In the genomic region with DNA sequence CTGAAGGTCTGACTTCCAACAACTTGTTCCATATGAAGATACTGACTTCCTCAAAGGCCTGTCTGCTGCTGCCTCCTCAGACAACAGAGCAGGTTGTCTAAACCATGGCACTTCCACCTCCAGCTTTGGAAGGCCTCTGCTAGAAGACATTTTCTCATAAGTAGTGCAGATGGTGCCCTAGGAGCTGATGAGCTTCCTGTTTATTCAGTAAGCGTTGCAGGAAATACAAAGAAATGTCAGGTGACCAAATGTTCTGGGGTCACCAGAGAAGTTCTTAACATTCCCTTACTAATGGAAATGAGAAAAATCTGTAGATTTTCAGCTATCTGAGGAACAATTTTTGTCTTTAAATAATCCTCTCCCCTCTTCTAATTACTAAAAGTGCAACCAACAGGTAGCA, we compare ENCODE assay signal across 17 cellular contexts. TPM values are rescaled to one million over a fixed set of nuclear protein-coding genes. Genes with fewer than 3 reads are reported as not detected.
DNase-seq lines count a peak whose midpoint lies in the region; ATAC-seq, FAIRE-seq and TF ChIP-seq lines count a peak whose summit lies in the region.
"Had no signal": no experiment of that assay in that cellular context is flagged by ENCODE, and none has a peak within 500 bp of the region (broad histone marks: within the 10 kb centered on the region; RNA-seq: fewer than 3 reads in every experiment).

No MANE protein-coding gene starts in this region.

- FAIRE-seq in H1 (lab: Jason Lieb, UNC) = no peak
- FAIRE-seq: kidney had no signal

- TF ChIP-seq RAD21 in H1 (IDR thresholded peaks at IDR 0.05 in 1 of 2, conservative IDR thresholded peaks at IDR 0.05 in 1 of 2; ENCODE audit: low read depth in 2 of 2, low read length in 2 of 2) = no peak

- peaks cover 7% of the 10 kb centered on the region for H3K79me1 ChIP-seq in H1 (ENCODE audit: low read depth, low read length)

- H3K36me3 ChIP-seq in SK-N-MC (ENCODE audit: insufficient read depth, low read length) (no peaks in the 10 kb centered on the region), H1 (ENCODE audit: control insufficient read depth in 2 of 4, insufficient read depth in 4 of 4, low read length in 3 of 4) (peaks cover 0 to 29% (median 2%) of the 10 kb centered on the region in 4 experiments; a peak in 2 of 8 replicates), hepatocyte (replicated peaks; ENCODE audit: insufficient read depth, low read depth) (no peaks in the 10 kb centered on the region)
- H3K36me3 ChIP-seq: cardiac muscle cell had no signal

- TF ChIP-seq CTCF in H1 (IDR thresholded peaks at IDR 0.05; ENCODE audit: control extremely low read depth in 1 of 3, insufficient read depth in 1 of 3, low read depth in 1 of 3, low read length in 3 of 3) (no peak), hepatocyte (IDR thresholded peaks at IDR 0.05; ENCODE audit: poor library complexity) (no peak)

- H3K9ac ChIP-seq in SK-N-MC (ENCODE audit: insufficient read length) = no peak overlapping the region
- no peak overlapping the region for H3K9ac ChIP-seq in H1 (replicated peaks in 1 of 4; ENCODE audit: extremely low read depth in 1 of 4, low read depth in 3 of 4, low read length in 3 of 4)

- H3K4me3 ChIP-seq in SK-N-MC = no peak overlapping the region
- no peak overlapping the region for H3K4me3 ChIP-seq in H1 (ENCODE audit: extremely low read depth in 1 of 4, insufficient read depth in 2 of 4, low read depth in 3 of 4, low read length in 4 of 4)
- H3K4me3 ChIP-seq in hepatocyte = no peak overlapping the region
- H3K4me3 ChIP-seq: cardiac muscle cell had no signal

- H4K91ac ChIP-seq in H1 (replicated peaks; ENCODE audit: insufficient read length, low read length) = no peak overlapping the region

- 0 out of 2 replicates have a peak overlapping the region, but pooled peaks have one; percentile 28 for H3K18ac ChIP-seq in H1 (ENCODE audit: extremely low read depth, low read length)

- peaks cover 6 to 51% (median 21%) of the 10 kb centered on the region in 4 experiments for H3K4me1 ChIP-seq in H1 (replicated peaks in 1 of 4; ENCODE audit: control insufficient read depth in 3 of 4, insufficient read depth in 4 of 4, low read length in 3 of 4)
- H3K4me1 ChIP-seq in hepatocyte (ENCODE audit: insufficient read depth) = peaks cover 6% of the 10 kb centered on the region
- H3K4me1 ChIP-seq: psoas muscle had no signal

- no peak overlapping the region; the same call in 1 of the 2 replicates for H2BK5ac ChIP-seq in H1 (ENCODE audit: low read depth, low read length)

- 91% methylated on average over 1 of the region's 1 CpG; no CpG with 5 or more reads in 1 of the 2 experiments for WGBS in H1 (ENCODE audit: extremely low coverage in 1 of 2, insufficient coverage in 1 of 2, insufficient read length in 1 of 2, insufficient replicate concordance in 2 of 2, low coverage in 1 of 2, low lambda C conversion rate in 2 of 2, missing lambda C conversion rate in 1 of 2), 2 experiments
- WGBS in hepatocyte (ENCODE audit: low lambda C conversion rate, missing lambda C conversion rate) = 84% methylated on average over 1 of the region's 1 CpG

- H2BK15ac ChIP-seq in H1 (ENCODE audit: low read length) = no peak overlapping the region

- H2BK20ac ChIP-seq in H1 (ENCODE audit: low read length) = no peak overlapping the region

- peaks cover 15% of the 10 kb centered on the region for H3K27me3 Mint-ChIP-seq in stimulated activated memory B cell treated with anti-CD40 and anti-IgM and Interleukin-4, amounts not matched to agents 10 μg/mL and 1 μg/mL and 100 μg/mL, for 72 hours

- no peak overlapping the region for H3K27ac Mint-ChIP-seq in stimulated activated memory B cell treated with anti-CD40 and anti-IgM and Interleukin-4, amounts not matched to agents 10 μg/mL and 1 μg/mL and 100 μg/mL, for 72 hours
- H3K27ac Mint-ChIP-seq: activated naive CD4-positive, alpha-beta T cell treated with anti-CD3 and anti-CD28 coated beads, Interleukin-2, amount 10 ng/mL, durations not matched to agents 7 days and 5 days; T-helper 1 cell treated with Interleukin-12 subunit alpha and Interleukin-12 subunit beta and Interleukin-4 antibody, amounts not matched to agents 30 μg/mL and 1 μg/mL, for 36 hours had no signal

- peak overlapping the region in 1 of 2 experiments; percentile 43; a peak in 1 of 4 replicates for H3K4me2 ChIP-seq in H1 (ENCODE audit: insufficient read depth in 1 of 2, low read depth in 2 of 2, low read length in 2 of 2)
- no peak overlapping the region for H3K4me2 ChIP-seq in hepatocyte

- no peak overlapping the region for H3K4me3 Mint-ChIP-seq in stimulated activated memory B cell treated with anti-CD40 and anti-IgM and Interleukin-4, amounts not matched to agents 10 μg/mL and 1 μg/mL and 100 μg/mL, for 72 hours
- H3K4me3 Mint-ChIP-seq: activated naive CD4-positive, alpha-beta T cell treated with anti-CD3 and anti-CD28 coated beads, Interleukin-2, amount 10 ng/mL, durations not matched to agents 7 days and 5 days; T-helper 1 cell treated with Interleukin-12 subunit alpha and Interleukin-12 subunit beta and Interleukin-4 antibody, amounts not matched to agents 30 μg/mL and 1 μg/mL, for 36 hours had no signal

- no peaks in the 10 kb centered on the region for H3K9me3 Mint-ChIP-seq in stimulated activated memory B cell treated with anti-CD40 and anti-IgM and Interleukin-4, amounts not matched to agents 10 μg/mL and 1 μg/mL and 100 μg/mL, for 72 hours
- H3K9me3 Mint-ChIP-seq: activated naive CD4-positive, alpha-beta T cell treated with anti-CD3 and anti-CD28 coated beads, Interleukin-2, amount 10 ng/mL, durations not matched to agents 7 days and 5 days; T-helper 1 cell treated with Interleukin-12 subunit alpha and Interleukin-12 subunit beta and Interleukin-4 antibody, amounts not matched to agents 30 μg/mL and 1 μg/mL, for 36 hours had no signal

- H3K27ac ChIP-seq in SK-N-MC = peak overlapping the region; percentile 38
- no peak overlapping the region for H3K27ac ChIP-seq in H1 (ENCODE audit: low read depth, low read length)
- no peak overlapping the region for H3K27ac ChIP-seq in hepatocyte
- H3K27ac ChIP-seq: cardiac muscle cell, psoas muscle had no signal

- no peak overlapping the region for H2AFZ ChIP-seq in H1 (ENCODE audit: low read length)
- H2AFZ ChIP-seq in hepatocyte = no peak overlapping the region

- no peak overlapping the region for H3K56ac ChIP-seq in H1 (replicated peaks; ENCODE audit: insufficient read length, low read depth, low read length)

- H3K9me3 ChIP-seq in SK-N-MC (ENCODE audit: low read depth, low read length) (no peaks in the 10 kb centered on the region), H1 (ENCODE audit: insufficient read depth in 2 of 2, low read depth in 1 of 2, low read length in 1 of 2) (no peaks in the 10 kb centered on the region), hepatocyte (ENCODE audit: low read depth) (no peaks in the 10 kb centered on the region)
- H3K9me3 ChIP-seq: psoas muscle had no signal

- CTCF ChIA-PET in H1 (lab: Charles Lee; ENCODE audit: partially characterized antibody) = interaction anchor here (0.8 to 3.5 kb wide), 7 partner anchors 10 to 98 kb away, joined by 3 to 15 read pairs (median 4); no protein-coding TSS in a partner anchor

- H3K36me3 Mint-ChIP-seq in stimulated activated memory B cell treated with anti-CD40 and anti-IgM and Interleukin-4, amounts not matched to agents 10 μg/mL and 1 μg/mL and 100 μg/mL, for 72 hours = no peaks in the 10 kb centered on the region
- H3K36me3 Mint-ChIP-seq: activated naive CD4-positive, alpha-beta T cell treated with anti-CD3 and anti-CD28 coated beads, Interleukin-2, amount 10 ng/mL, durations not matched to agents 7 days and 5 days had no signal

- no peaks in the 10 kb centered on the region for H3K9me2 ChIP-seq in hepatocyte (replicated peaks; ENCODE audit: insufficient read depth)

- POLR2A ChIA-PET in H1 (lab: Charles Lee; ENCODE audit: partially characterized antibody) = interaction anchor here (0.8 to 19.7 kb wide), 10 partner anchors 8 to 98 kb away, joined by 3 to 278 read pairs (median 4); a partner anchor contains a TSS

- H4K8ac ChIP-seq in H1 (ENCODE audit: extremely low read depth, insufficient read depth, low read length) = no peak overlapping the region

- H3K27me3 ChIP-seq in H1 (replicated peaks in 1 of 4; ENCODE audit: control insufficient read depth in 3 of 4, extremely low read depth in 1 of 4, insufficient read depth in 3 of 4, low read length in 3 of 4) (no peaks in the 10 kb centered on the region), hepatocyte (no peaks in the 10 kb centered on the region)
- H3K27me3 ChIP-seq: cardiac muscle cell had no signal

- H2AK5ac ChIP-seq in H1 (ENCODE audit: low read depth, low read length) = no peak overlapping the region

- H4K5ac ChIP-seq in H1 (ENCODE audit: insufficient read length, low read depth, low read length) = no peak overlapping the region

- ATAC-seq in stimulated activated memory B cell treated with anti-CD40 and anti-IgM and Interleukin-4, amounts not matched to agents 10 μg/mL and 1 μg/mL and 100 μg/mL, for 72 hours = no peak
- no peak for ATAC-seq in HG03039 (IDR thresholded peaks at IDR 0.05; ENCODE audit: unreplicated experiment)

- H3K23me2 ChIP-seq in H1 (ENCODE audit: low read depth, low read length) = no peaks in the 10 kb centered on the region

- H2BK12ac ChIP-seq in H1 (ENCODE audit: low read depth, low read length) = no peak overlapping the region

- H3K4ac ChIP-seq in H1 (replicated peaks; ENCODE audit: insufficient read length, low read depth, low read length) = no peak overlapping the region

- no peak for TF ChIP-seq POLR2A in H1 (IDR thresholded peaks at IDR 0.05; ENCODE audit: control extremely low read depth in 1 of 2, low read depth in 2 of 2, low read length in 2 of 2)

- H4K20me1 ChIP-seq in H1 (replicated peaks in 1 of 2; ENCODE audit: control insufficient read depth in 1 of 2, insufficient read depth in 2 of 2, low read length in 2 of 2) (peaks cover 29 to 48% of the 10 kb centered on the region in 2 experiments), hepatocyte (ENCODE audit: insufficient read depth, poor library complexity, severe bottlenecking) (no peaks in the 10 kb centered on the region)

- no peak for TF ChIP-seq EP300 in H1 (IDR thresholded peaks at IDR 0.05; ENCODE audit: borderline replicate concordance in 1 of 2, low read depth in 2 of 2, low read length in 2 of 2)

- no peak overlapping the region for H2BK120ac ChIP-seq in H1 (replicated peaks; ENCODE audit: low read depth, low read length)

- DNase-seq in Ammon's horn (ENCODE audit: low spot score) = peak; percentile 21
- no peak for DNase-seq in SK-N-MC (ENCODE audit: low read depth, low spot score)
- no peak for DNase-seq in H1 (ENCODE audit: low read depth in 1 of 2, low spot score in 2 of 2)
- DNase-seq in renal cortical epithelial cell (ENCODE audit: low read depth) = peak; percentile 21
- no peak for DNase-seq in SIG-M5 (lab: John Stamatoyannopoulos, UW)
- DNase-seq in hepatocyte (ENCODE audit: low spot score) = no peak
- DNase-seq: activated CD4-positive, alpha-beta T cell treated with anti-CD3 and anti-CD28 coated beads for 1 hour; activated naive CD4-positive, alpha-beta T cell treated with anti-CD3 and anti-CD28 coated beads, Interleukin-2, amount 10 ng/mL, durations not matched to agents 7 days and 5 days; glutamatergic neuron; kidney; NCI-H1417; psoas muscle; stimulated activated CD8-positive, alpha-beta memory T cell treated with anti-CD3 and anti-CD28 coated beads, Interleukin-4, amount 100 ng/mL, for 48 hours had no signal

- H3K14ac ChIP-seq in H1 (ENCODE audit: insufficient read length) = no peak overlapping the region

- peaks cover 31 to 100% of the 10 kb centered on the region in 2 experiments; a peak in 3 of 4 replicates for H3K79me2 ChIP-seq in H1 (ENCODE audit: control insufficient read depth in 1 of 2, insufficient read depth in 2 of 2, low read length in 2 of 2)
- no peaks in the 10 kb centered on the region for H3K79me2 ChIP-seq in hepatocyte

- H3K4me1 Mint-ChIP-seq in stimulated activated memory B cell treated with anti-CD40 and anti-IgM and Interleukin-4, amounts not matched to agents 10 μg/mL and 1 μg/mL and 100 μg/mL, for 72 hours = no peaks in the 10 kb centered on the region
- H3K4me1 Mint-ChIP-seq: activated naive CD4-positive, alpha-beta T cell treated with anti-CD3 and anti-CD28 coated beads, Interleukin-2, amount 10 ng/mL, durations not matched to agents 7 days and 5 days had no signal

- no peak overlapping the region for H3K23ac ChIP-seq in H1 (ENCODE audit: insufficient read length)

RNA-seq across cellular contexts. Expression of a gene that starts 28.9 kb away (rescaled TPM):
- 145 and 153 TPM in 2 replicates for total RNA-seq in H1 (2021; fragmentation: NEBNext Ultra II Directional; extraction: Animal tissue kit (Norgen Biotek cat#: 25700))
- 20.5 and 23.4 TPM in 2 replicates for polyA plus RNA-seq in H1 (2011; rRNA removed)
- 45.3 TPM for polyA plus RNA-seq in H1 (2011; cell fraction: cytosol; rRNA removed)
- polyA plus RNA-seq in H1 (2011; cell fraction: nucleus; rRNA removed) = 30.0 TPM
- 42.5 to 55.1 TPM (median 50.9 TPM) in 4 replicates for polyA plus RNA-seq in H1 (2012, experiment 1 of 2)
- polyA plus RNA-seq in H1 (2012, experiment 2 of 2) = 5.4 TPM
- 46.6 TPM for polyA plus RNA-seq in H1 (2013, experiment 1 of 2)
- polyA plus RNA-seq in H1 (2013, experiment 2 of 2) = 39.5 TPM
- polyA minus RNA-seq in H1 (2011; rRNA and poly(A)+ RNA removed) = 55.5 and 65.6 TPM in 2 replicates
- 84.8 TPM for polyA minus RNA-seq in H1 (2011; cell fraction: cytosol; rRNA and poly(A)+ RNA removed)
- 136 TPM for polyA minus RNA-seq in H1 (2011; cell fraction: nucleus; rRNA and poly(A)+ RNA removed)
- 49.1 and 86.3 TPM in 2 replicates for total RNA-seq in renal cortical epithelial cell
- total RNA-seq in hepatocyte = 9.7 and 11.3 TPM in 2 replicates
- 3.9 and 4.5 TPM in 2 replicates for polyA plus RNA-seq in hepatocyte

Comparison
In these comparisons a context has a peak if more than half of its experiments do, and no peak if none do; other contexts are left out.
1. DNase-seq: peak in Ammon's horn (single experiment) and renal cortical epithelial cell (single experiment); none in SK-N-MC (single experiment), H1 (0 of 2), SIG-M5 (single experiment) and hepatocyte (single experiment).